In genomic region chr17:42366176-42367023, GRCh38 we compare ENCODE assay signal across 9 cellular contexts. TPM values are rescaled to one million over a fixed set of nuclear protein-coding genes. Genes with fewer than 3 reads are reported as not detected.
DNase-seq lines count a peak whose midpoint lies in the region; ATAC-seq and TF ChIP-seq lines count a peak whose summit lies in the region.
"Not testable (repeated sequence)": the region's sequence is repeated elsewhere in the genome, so short reads cannot be mapped to it uniquely, and the experiment has no call there.
"Had no signal": no experiment of that assay in that cellular context is flagged by ENCODE, and none has a peak within 500 bp of the region (broad histone marks: within the 10 kb centered on the region; RNA-seq: fewer than 3 reads in every experiment).

No MANE protein-coding gene starts in this region.

- not testable (repeated sequence) for TF ChIP-seq CTCF in CD14-positive monocyte (IDR thresholded peaks at IDR 0.05); osteoblast (IDR thresholded peaks at IDR 0.05; ENCODE audit: extremely low read depth, low read depth, low read length); tibial nerve (IDR thresholded peaks at IDR 0.05)

- not testable (repeated sequence) for H3K4me1 ChIP-seq in ectodermal cell (ENCODE audit: control insufficient read depth, insufficient read depth, low read length)
- peaks cover 50% of the 10 kb centered on the region for H3K4me1 ChIP-seq in osteoblast (ENCODE audit: insufficient read depth, low read length)
- peaks cover 0 to 72% (median 53%) of the 10 kb centered on the region in 4 donors for H3K4me1 ChIP-seq in tibial nerve

- H3K36me3 ChIP-seq in ectodermal cell (ENCODE audit: control insufficient read depth, insufficient read depth, low read length); tibial nerve: not testable (repeated sequence)
- peaks cover 11% of the 10 kb centered on the region for H3K36me3 ChIP-seq in osteoblast (ENCODE audit: insufficient read depth, low read length)

- not testable (repeated sequence) for H3K27me3 ChIP-seq in ectodermal cell (ENCODE audit: control insufficient read depth, insufficient read depth, low read length, poor library complexity, severe bottlenecking); osteoblast (ENCODE audit: insufficient read depth, low read length); tibial nerve

- H3K4me2 ChIP-seq in osteoblast (ENCODE audit: insufficient read depth, low read length): not testable (repeated sequence)

- peak overlapping the region; percentile 41 to 75 for H3K4me3 Mint-ChIP-seq in CD14-positive monocyte
- not testable (repeated sequence) for H3K4me3 Mint-ChIP-seq in T-helper 1 cell treated with Interleukin-12 subunit alpha and Interleukin-12 subunit beta and Interleukin-4 antibody, amounts not matched to agents 30 μg/mL and 1 μg/mL, for 36 hours

- peaks cover 84% of the 10 kb centered on the region for H3K79me2 ChIP-seq in osteoblast (ENCODE audit: insufficient read depth, low read length)

- H3K27ac Mint-ChIP-seq in CD14-positive monocyte: peak overlapping the region; percentile 47 to 92 (median 88)
- peak overlapping the region; percentile 23 for H3K27ac Mint-ChIP-seq in T-helper 1 cell treated with Interleukin-12 subunit alpha and Interleukin-12 subunit beta and Interleukin-4 antibody, amounts not matched to agents 30 μg/mL and 1 μg/mL, for 36 hours
- H3K27ac Mint-ChIP-seq in activated naive CD4-positive, alpha-beta T cell treated with anti-CD3 and anti-CD28 coated beads, Interleukin-2, amount 50 U/mL, for 72 hours: peak overlapping the region; percentile 21 to 88

- not testable (repeated sequence) for TF ChIP-seq POLR2A in tibial nerve (IDR thresholded peaks at IDR 0.05)

- peaks cover 61% of the 10 kb centered on the region for H4K20me1 ChIP-seq in osteoblast (ENCODE audit: insufficient read depth, low read length)

- not testable (repeated sequence) for H3K4me3 ChIP-seq in ectodermal cell (ENCODE audit: insufficient read depth, low read depth, low read length); osteoblast (ENCODE audit: insufficient read depth, low read length); tibial nerve

- peaks cover 74% of the 10 kb centered on the region for H3K4me1 Mint-ChIP-seq in CD14-positive monocyte
- peaks cover 66% of the 10 kb centered on the region for H3K4me1 Mint-ChIP-seq in T-helper 1 cell treated with Interleukin-12 subunit alpha and Interleukin-12 subunit beta and Interleukin-4 antibody, amounts not matched to agents 30 μg/mL and 1 μg/mL, for 36 hours (ENCODE audit: low read depth)

- H3K27ac ChIP-seq in ectodermal cell (ENCODE audit: insufficient read depth, low read depth, low read length, poor library complexity, severe bottlenecking): peak overlapping the region; percentile 6
- H3K27ac ChIP-seq in osteoblast (ENCODE audit: low read depth, low read length): peak overlapping the region; percentile 91
- peak overlapping the region in 3 of 4 donors; percentile 37 to 64 (median 41) for H3K27ac ChIP-seq in tibial nerve

- not testable (repeated sequence) for ATAC-seq in activated naive CD4-positive, alpha-beta T cell treated with anti-CD3 and anti-CD28 coated beads, Interleukin-2, amount 50 U/mL, for 72 hours
- peak; percentile 5 for ATAC-seq in left lobe of liver

- CTCF ChIA-PET in HEK293T (lab: Yijun Ruan, JAX): interaction anchor here (0.6 to 0.7 kb wide), 2 partner anchors 44 to 447 kb away, joined by 3 to 4 read pairs; no protein-coding TSS in a partner anchor

- H3K9me3 Mint-ChIP-seq in CD14-positive monocyte; T-helper 1 cell treated with Interleukin-12 subunit alpha and Interleukin-12 subunit beta and Interleukin-4 antibody, amounts not matched to agents 30 μg/mL and 1 μg/mL, for 36 hours; activated naive CD4-positive, alpha-beta T cell treated with anti-CD3 and anti-CD28 coated beads, Interleukin-2, amount 50 U/mL, for 72 hours: not testable (repeated sequence)

- H2AFZ ChIP-seq in osteoblast (ENCODE audit: low read length): not testable (repeated sequence)

- H3K27me3 Mint-ChIP-seq in CD14-positive monocyte (ENCODE audit: low read depth in 3 of 3); T-helper 1 cell treated with Interleukin-12 subunit alpha and Interleukin-12 subunit beta and Interleukin-4 antibody, amounts not matched to agents 30 μg/mL and 1 μg/mL, for 36 hours (ENCODE audit: low read depth): not testable (repeated sequence)

- DNase-seq in CD14-positive monocyte (ENCODE audit: low spot score); HEK293T (ENCODE audit: extremely low spot score); activated naive CD4-positive, alpha-beta T cell treated with anti-CD3 and anti-CD28 coated beads, Interleukin-2, amount 50 U/mL, for 72 hours (ENCODE audit: low spot score in 2 of 2); left lobe of liver (ENCODE audit: low spot score); osteoblast (ENCODE audit: insufficient read length, low spot score, missing footprints); tibial nerve (ENCODE audit: low spot score in 2 of 2): not testable (repeated sequence)

- POLR2A ChIA-PET in HEK293T (lab: Yijun Ruan, JAX): interaction anchor here (1.1 kb wide), 1 partner anchor 22 kb away, joined by 3 read pairs; the partner anchor contains the start of gene STAT3

- peaks cover 22 to 24% of the 10 kb centered on the region in 2 donors for H3K36me3 Mint-ChIP-seq in CD14-positive monocyte
- H3K36me3 Mint-ChIP-seq in T-helper 1 cell treated with Interleukin-12 subunit alpha and Interleukin-12 subunit beta and Interleukin-4 antibody, amounts not matched to agents 30 μg/mL and 1 μg/mL, for 36 hours (ENCODE audit: low read depth): peaks cover 42% of the 10 kb centered on the region
- peaks cover 11 to 65% of the 10 kb centered on the region in 2 donors for H3K36me3 Mint-ChIP-seq in activated naive CD4-positive, alpha-beta T cell treated with anti-CD3 and anti-CD28 coated beads, Interleukin-2, amount 50 U/mL, for 72 hours

- 74 to 76% methylated on average over 13 of the region's 13 CpGs for WGBS in ectodermal cell, 2 experiments
- 80 to 85% methylated on average over 13 of the region's 13 CpGs for WGBS in tibial nerve, 2 donors

- TF ChIP-seq EP300 in tibial nerve (IDR thresholded peaks at IDR 0.05): not testable (repeated sequence)

- H3K9me3 ChIP-seq in ectodermal cell (ENCODE audit: control insufficient read depth, low read length); osteoblast (ENCODE audit: low read depth, low read length); tibial nerve: not testable (repeated sequence)

- intact Hi-C loops in CD14-positive monocyte (cut with micrococcal nuclease): not testable (repeated sequence)

TF ChIP-seq in HEK293T, 16 proteins besides CTCF, POLR2A, EP300 and RAD21:
- TF ChIP-seq ZNF384 (IDR thresholded peaks at IDR 0.05): 0 out of 2 replicates have a peak, but pooled peaks have one; percentile 28

RNA-seq across cellular contexts. Expression of gene STAT3, which starts 21.8 kb away (rescaled TPM):
- 100 to 1,000 TPM; 110 to 155 TPM for polyA plus RNA-seq in CD14-positive monocyte
- 100 to 1,000 TPM; 189 to 505 TPM for total RNA-seq in activated naive CD4-positive, alpha-beta T cell treated with anti-CD3 and anti-CD28 coated beads, Interleukin-2, amount 50 U/mL, for 72 hours
- polyA plus RNA-seq in ectodermal cell (2013, experiment 1 of 4): 41.9 TPM
- 49.4 TPM for polyA plus RNA-seq in ectodermal cell (2013, experiment 2 of 4)
- 33.1 TPM for polyA plus RNA-seq in ectodermal cell (2013, experiment 3 of 4)
- polyA plus RNA-seq in ectodermal cell (2013, experiment 4 of 4): 34.9 TPM
- 112 TPM for total RNA-seq in left lobe of liver
- 197 and 206 TPM in 2 replicates for total RNA-seq in osteoblast
- 100 to 1,000 TPM; 133 to 322 (median 188) TPM for total RNA-seq in tibial nerve

RNA-seq across cellular contexts. Expression of gene CAVIN1, which starts 56.7 kb away (rescaled TPM):
- not detected for polyA plus RNA-seq in CD14-positive monocyte
- 1 to 10 TPM in 1 of 2 donors, under 1 TPM in 1; 0.11 to 9.4 TPM for total RNA-seq in activated naive CD4-positive, alpha-beta T cell treated with anti-CD3 and anti-CD28 coated beads, Interleukin-2, amount 50 U/mL, for 72 hours
- 34.5 TPM for polyA plus RNA-seq in ectodermal cell (2013, experiment 1 of 4)
- 34.8 TPM for polyA plus RNA-seq in ectodermal cell (2013, experiment 2 of 4)
- polyA plus RNA-seq in ectodermal cell (2013, experiment 3 of 4): 23.3 TPM
- polyA plus RNA-seq in ectodermal cell (2013, experiment 4 of 4): 23.8 TPM
- total RNA-seq in left lobe of liver: 12.3 TPM
- total RNA-seq in osteoblast: 861 and 988 TPM in 2 replicates
- 100 to 1,000 TPM; 441 to 784 (median 706) TPM for total RNA-seq in tibial nerve
- polyA plus RNA-seq: immature natural killer cell had no signal

Comparison
In these comparisons a context has a peak if more than half of its experiments do, and no peak if none do; other contexts are left out.
1. H3K27ac Mint-ChIP-seq: peak in every context shown above with its lines; median percentile 88 in CD14-positive monocyte; 54 in activated naive CD4-positive, alpha-beta T cell treated with anti-CD3 and anti-CD28 coated beads, Interleukin-2, amount 50 U/mL, for 72 hours; 23 in T-helper 1 cell treated with Interleukin-12 subunit alpha and Interleukin-12 subunit beta and Interleukin-4 antibody, amounts not matched to agents 30 μg/mL and 1 μg/mL, for 36 hours.
2. H3K27ac ChIP-seq: peak in every context shown above with its lines; median percentile 91 in osteoblast; 41 in tibial nerve; 6 in ectodermal cell.
3. RNA of gene CAVIN1, which starts 56.7 kb away (total RNA-seq): 861 to 988 TPM in osteoblast and 441 to 784 TPM in tibial nerve; 12.3 TPM in left lobe of liver (single experiment) and 0.11 to 9.4 TPM in activated naive CD4-positive, alpha-beta T cell treated with anti-CD3 and anti-CD28 coated beads, Interleukin-2, amount 50 U/mL, for 72 hours; every median in the first group is over 10 times any median in the second.